Comparison of ENCODE assay signal across 8 cellular contexts in genomic region chr6:85593438-85594196, GRCh38. TPM values are rescaled to one million over a fixed set of nuclear protein-coding genes. Genes with fewer than 3 reads are reported as not detected.
DNase-seq lines count a peak whose midpoint lies in the region; ATAC-seq and TF ChIP-seq lines count a peak whose summit lies in the region.

Gene SNX14, minus strand, starts transcription at chr6:85593858. Its CDS starts 140 bp downstream, at chr6:85593718.

- H3K9me3 ChIP-seq in esophagus (ENCODE audit: control insufficient read depth in 2 of 2, insufficient read depth in 1 of 2, low read depth in 1 of 2, low read length in 1 of 2) (no peaks in the 10 kb centered on the region), mucosa of stomach (ENCODE audit: control insufficient read depth, low read length) (no peaks in the 10 kb centered on the region)

- no peaks in the 10 kb centered on the region for H3K27me3 Mint-ChIP-seq in IgD-negative memory B cell
- H3K27me3 Mint-ChIP-seq in activated T-cell treated with anti-CD3 and anti-CD28 coated beads, Interleukin-2, amount 50 U/mL, for 24 hours = no peaks in the 10 kb centered on the region

- ATAC-seq in GM21576 (IDR thresholded peaks at IDR 0.05; ENCODE audit: unreplicated experiment) = peak; percentile 86

- H3K9me3 Mint-ChIP-seq in IgD-negative memory B cell = no peaks in the 10 kb centered on the region
- H3K9me3 Mint-ChIP-seq in activated T-cell treated with anti-CD3 and anti-CD28 coated beads, Interleukin-2, amount 50 U/mL, for 24 hours = no peaks in the 10 kb centered on the region

- no peaks in the 10 kb centered on the region for H3K4me1 ChIP-seq in esophagus (ENCODE audit: control insufficient read depth in 2 of 2, insufficient read depth in 2 of 2, low read length in 1 of 2)
- H3K4me1 ChIP-seq in mucosa of stomach (ENCODE audit: control insufficient read depth, insufficient read depth, low read length) = peaks cover 10% of the 10 kb centered on the region

- peaks cover 26 to 41% (median 33%) of the 10 kb centered on the region in 3 donors for H3K4me1 Mint-ChIP-seq in IgD-negative memory B cell
- peaks cover 56% of the 10 kb centered on the region for H3K4me1 Mint-ChIP-seq in activated T-cell treated with anti-CD3 and anti-CD28 coated beads, Interleukin-2, amount 50 U/mL, for 24 hours (ENCODE audit: low read depth)

- DNase-seq in DMS53 treated with DMSO at 0.1 percent for 48 hours (lab: John Stamatoyannopoulos, UW; ENCODE audit: unreplicated experiment) = peak; percentile 80
- peak; percentile 86 for DNase-seq in activated T-cell treated with anti-CD3 and anti-CD28 coated beads, Interleukin-2, amount 50 U/mL, for 24 hours
- peak; percentile 88 for DNase-seq in stimulated activated CD8-positive, alpha-beta memory T cell treated with anti-CD3 and anti-CD28 coated beads, Interleukin-4, amount 100 ng/mL, for 48 hours

- WGBS in esophagus, 2 donors = 0 to 1% methylated on average over 82 of the region's 82 CpGs

- H3K4me3 Mint-ChIP-seq in IgD-negative memory B cell = peak within 1 kb of the TSS; percentile 94 to 98 (median 98)
- peak within 1 kb of the TSS; percentile 85 for H3K4me3 Mint-ChIP-seq in activated T-cell treated with anti-CD3 and anti-CD28 coated beads, Interleukin-2, amount 50 U/mL, for 24 hours

- peak within 1 kb of the TSS; percentile 66 to 88 for H3K4me3 ChIP-seq in esophagus (ENCODE audit: low read depth in 1 of 2, low read length in 2 of 2)
- peak within 1 kb of the TSS; percentile 89 for H3K4me3 ChIP-seq in mucosa of stomach (ENCODE audit: low read length)

- H3K27me3 ChIP-seq in esophagus (ENCODE audit: control insufficient read depth in 1 of 2, insufficient read depth in 2 of 2, low read length in 2 of 2) = no peaks in the 10 kb centered on the region
- no peaks in the 10 kb centered on the region for H3K27me3 ChIP-seq in mucosa of stomach (ENCODE audit: control insufficient read depth, insufficient read depth, low read length)

- H3K36me3 ChIP-seq in esophagus (ENCODE audit: control insufficient read depth in 2 of 2, insufficient read depth in 2 of 2, low read length in 1 of 2) (no peaks in the 10 kb centered on the region), mucosa of stomach (ENCODE audit: control insufficient read depth, insufficient read depth, low read length) (no peaks in the 10 kb centered on the region)

- H3K36me3 Mint-ChIP-seq in IgD-negative memory B cell = peaks cover 10% of the 10 kb centered on the region
- peaks cover 47% of the 10 kb centered on the region for H3K36me3 Mint-ChIP-seq in activated T-cell treated with anti-CD3 and anti-CD28 coated beads, Interleukin-2, amount 50 U/mL, for 24 hours (ENCODE audit: low read depth)

- peak within 1 kb of the TSS; percentile 96 for H3K9ac ChIP-seq in mucosa of stomach (ENCODE audit: low read length)

- peak within 1 kb of the TSS; percentile 98 for H3K27ac ChIP-seq in esophagus (ENCODE audit: low read depth in 2 of 2, low read length in 1 of 2)

- H3K27ac Mint-ChIP-seq in IgD-negative memory B cell = peak within 1 kb of the TSS; percentile 93 to 98 (median 97)
- H3K27ac Mint-ChIP-seq in activated T-cell treated with anti-CD3 and anti-CD28 coated beads, Interleukin-2, amount 50 U/mL, for 24 hours = peak within 1 kb of the TSS; percentile 98

TF ChIP-seq in PFSK-1, 5 proteins besides CTCF, POLR2A, EP300 and RAD21:
- TF ChIP-seq FOXP2 (optimal IDR thresholded peaks at IDR 0.05; ENCODE audit: borderline replicate concordance, extremely low read depth, extremely low read length, insufficient read depth) = peak; percentile 86
- no peak; the same call in 1 of the 2 replicates for TF ChIP-seq TAF1 (IDR thresholded peaks at IDR 0.05; ENCODE audit: borderline replicate concordance, insufficient read depth, low read length)
- peak; percentile 47 for TF ChIP-seq POLR2AphosphoS5 (IDR thresholded peaks at IDR 0.05; ENCODE audit: low read depth, low read length)
- no peak for TF ChIP-seq SIN3A (IDR thresholded peaks at IDR 0.05; ENCODE audit: borderline replicate concordance, insufficient read depth, low read length)
- TF ChIP-seq REST (IDR thresholded peaks at IDR 0.05; ENCODE audit: insufficient read depth in 1 of 2, low read depth in 2 of 2, low read length in 2 of 2) = no peak

RNA-seq across cellular contexts. Expression of gene SNX14, which starts in this region (rescaled TPM):
- polyA plus RNA-seq in IgD-negative memory B cell = 32.8 TPM
- polyA plus RNA-seq in PFSK-1 (2012; ENCODE audit: insufficient read length, low read depth) = 43.1 TPM
- polyA plus RNA-seq in esophagus = 10 to 100 TPM; 26.2 to 47.7 TPM

Comparison
In these comparisons a context has a peak if more than half of its experiments do, and no peak if none do; other contexts are left out.
1. Peak in every context shown above with its lines: DNase-seq, ATAC-seq, H3K4me3 ChIP-seq and H3K27ac ChIP-seq.